ENCODE assay signal across 8 cellular contexts in the genomic region with DNA sequence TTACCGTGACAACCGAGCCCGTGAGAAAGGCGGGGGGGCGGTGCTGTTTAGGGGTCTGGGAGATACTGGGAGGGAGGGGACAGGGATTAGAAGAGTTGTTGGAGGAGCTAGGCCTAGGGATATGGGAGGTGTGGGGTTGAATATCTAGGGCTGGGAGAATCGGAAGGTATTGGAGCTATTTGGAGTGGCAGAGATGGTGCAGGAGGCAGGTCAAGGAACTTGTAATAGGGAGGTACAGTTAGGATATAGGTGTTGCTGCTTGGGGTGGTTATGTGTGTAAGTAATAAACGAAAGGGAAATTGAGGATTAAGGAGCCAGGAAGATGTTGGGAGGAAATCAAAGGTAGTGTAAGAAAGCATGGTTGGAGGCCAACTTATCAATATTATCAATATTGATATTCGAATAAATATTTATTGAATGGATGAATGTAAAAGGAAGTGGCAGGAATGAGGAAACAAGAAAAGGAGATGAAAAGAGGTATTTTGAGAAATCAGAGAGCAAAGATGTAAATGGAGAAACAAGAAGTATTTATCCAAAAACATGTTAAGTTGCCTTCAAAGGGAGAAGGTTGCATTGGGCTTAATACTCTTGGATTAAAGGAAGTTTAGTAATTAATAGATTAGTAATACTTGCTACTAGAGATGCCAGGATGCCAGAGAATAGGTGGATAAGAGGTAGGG. TPM values are rescaled to one million over a fixed set of nuclear protein-coding genes. Genes with fewer than 3 reads are reported as not detected.
A peak's percentile ranks its signal among the peaks of the same experiment; 100 is the strongest.
DNase-seq lines count a peak whose midpoint lies in the region; ATAC-seq, FAIRE-seq and TF ChIP-seq lines count a peak whose summit lies in the region.

No MANE protein-coding gene starts in this region.

- H4K91ac ChIP-seq in H9 (ENCODE audit: insufficient read length, low read depth, low read length) = no peak overlapping the region

- no peak overlapping the region for H3K23ac ChIP-seq in H9 (ENCODE audit: insufficient read length, low read depth, low read length)

- peak overlapping the region; percentile 98 for H3K4me2 ChIP-seq in H9 (ENCODE audit: insufficient read depth, insufficient read length, low read length)

- no peak overlapping the region for H2BK5ac ChIP-seq in H9 (ENCODE audit: insufficient read length, low read length)

- peaks cover 20% of the 10 kb centered on the region for H3K23me2 ChIP-seq in H9 (ENCODE audit: insufficient read length, low read depth, low read length, poor library complexity, severe bottlenecking)

- no peaks in the 10 kb centered on the region for H3K9me3 ChIP-seq in H9 (ENCODE audit: control insufficient read depth, low read depth, low read length)
- H3K9me3 ChIP-seq in WERI-Rb-1 (ENCODE audit: severe bottlenecking) = no peaks in the 10 kb centered on the region
- H3K9me3 ChIP-seq in skeletal muscle tissue (ENCODE audit: control insufficient read depth in 3 of 3, low read length in 3 of 3) = no peaks in the 10 kb centered on the region

- no peak overlapping the region for H2BK120ac ChIP-seq in H9 (ENCODE audit: low read depth, low read length, poor library complexity, severe bottlenecking)

- no peaks in the 10 kb centered on the region for H4K20me1 ChIP-seq in H9 (ENCODE audit: control insufficient read depth, insufficient read depth, insufficient read length)

- peak overlapping the region; percentile 48 for H3K9ac ChIP-seq in H9 (ENCODE audit: extremely low read depth, insufficient read length, low read length)
- peak overlapping the region; percentile 72 to 94 (median 80) for H3K9ac ChIP-seq in skeletal muscle tissue (ENCODE audit: low read depth in 1 of 3, low read length in 3 of 3)

- peak overlapping the region; percentile 63 to 98 (median 86); a peak in 5 of 7 replicates for H3K27ac Mint-ChIP-seq in H9

- H3K36me3 ChIP-seq in WERI-Rb-1 (peaks cover 30% of the 10 kb centered on the region), skeletal muscle tissue (ENCODE audit: control insufficient read depth in 3 of 3, insufficient read depth in 3 of 3, low read length in 3 of 3) (peaks cover 9 to 20% (median 17%) of the 10 kb centered on the region in 3 donors)

- FAIRE-seq in H54 (lab: Jason Lieb, UNC) = no peak

- TF ChIP-seq CTCF in H9 (conservative IDR thresholded peaks at IDR 0.05) = no peak
- TF ChIP-seq CTCF in WERI-Rb-1 (IDR thresholded peaks at IDR 0.05; ENCODE audit: low read depth, low read length) = no peak

- H3K27ac ChIP-seq in H9 (ENCODE audit: insufficient read length, low read depth, low read length) = no peak overlapping the region
- peak overlapping the region; percentile 79 for H3K27ac ChIP-seq in WERI-Rb-1
- peak overlapping the region; percentile 72 for H3K27ac ChIP-seq in skeletal muscle tissue (ENCODE audit: low read depth, low read length)

- H3K27me3 ChIP-seq in H9 (ENCODE audit: insufficient read depth, low read length) (peaks cover 19% of the 10 kb centered on the region), WERI-Rb-1 (ENCODE audit: insufficient read depth, low read depth, severe bottlenecking) (no peaks in the 10 kb centered on the region), skeletal muscle tissue (ENCODE audit: control insufficient read depth in 3 of 3, insufficient read depth in 3 of 3, low read length in 3 of 3) (peaks cover 19 to 22% (median 21%) of the 10 kb centered on the region in 3 donors)

- H2AK5ac ChIP-seq in H9 (ENCODE audit: insufficient read length, low read length) = no peak overlapping the region

- H2BK15ac ChIP-seq in H9 (ENCODE audit: low read depth, low read length) = no peak overlapping the region

- H3K4me1 ChIP-seq in H9 (ENCODE audit: insufficient read depth, low read length) (no peaks in the 10 kb centered on the region), skeletal muscle tissue (ENCODE audit: control insufficient read depth in 3 of 3, insufficient read depth in 3 of 3, low read length in 3 of 3) (peaks cover 15 to 17% (median 15%) of the 10 kb centered on the region in 3 donors)

- H3K4me1 Mint-ChIP-seq in H9 = peaks cover 28% of the 10 kb centered on the region in 2 experiments

- H3K4ac ChIP-seq in H9 (ENCODE audit: low read depth, low read length) = no peak overlapping the region

- H3K79me1 ChIP-seq in H9 (ENCODE audit: insufficient read depth, low read depth, low read length, poor library complexity, severe bottlenecking) = no peaks in the 10 kb centered on the region

- DNase-seq in H9 (peak; percentile 92), WERI-Rb-1 (peak; percentile 97), left cardiac atrium (peak; percentile 86), DMS53 treated with DMSO at 0.1 percent for 48 hours (lab: John Stamatoyannopoulos, UW; ENCODE audit: unreplicated experiment) (no peak), OCI-M1 (lab: John Stamatoyannopoulos, UW) (no peak), H54 (ENCODE audit: insufficient read length, low spot score) (no peak), GF-D8 (lab: John Stamatoyannopoulos, UW) (no peak)

- TF ChIP-seq POLR2A in H54 (IDR thresholded peaks at IDR 0.05; ENCODE audit: low read depth, low read length) = no peak

- H3K36me3 Mint-ChIP-seq in H9 (ENCODE audit: insufficient read depth in 1 of 3, low read depth in 3 of 3) = peaks cover 9 to 27% (median 19%) of the 10 kb centered on the region in 3 experiments

- no peak overlapping the region for H3T11ph ChIP-seq in H9 (ENCODE audit: low read length)

- no peak for ATAC-seq in left cardiac atrium

- no peaks in the 10 kb centered on the region for H3K79me2 ChIP-seq in H9 (ENCODE audit: insufficient read depth, low read length)

- H2BK12ac ChIP-seq in H9 (ENCODE audit: insufficient read length, low read depth, low read length) = no peak overlapping the region

- H4K8ac ChIP-seq in H9 (replicated peaks; ENCODE audit: insufficient read length, low read depth, low read length) = no peak overlapping the region

- no peak overlapping the region for H2AFZ ChIP-seq in H9 (ENCODE audit: low read length)

- no peak overlapping the region for H3K14ac ChIP-seq in H9 (ENCODE audit: insufficient read depth, low read length)

- 100% methylated on average over 2 of the region's 8 CpGs for WGBS in H9 (ENCODE audit: extremely low coverage, insufficient read length, low lambda C conversion rate)

- H4K5ac ChIP-seq in H9 (ENCODE audit: insufficient read length, low read depth, low read length) = no peak overlapping the region

- peak overlapping the region; percentile 91 to 92 for H3K4me3 Mint-ChIP-seq in H9

- no peak overlapping the region for H3K56ac ChIP-seq in H9 (ENCODE audit: insufficient read length, low read depth, low read length)

- H3K4me3 ChIP-seq in WERI-Rb-1 (ENCODE audit: low read depth, low read length) (peak overlapping the region; percentile 90), skeletal muscle tissue (ENCODE audit: low read length in 3 of 3) (peak overlapping the region; percentile 84 to 97 (median 84))

- intact Hi-C loops in left cardiac atrium (cut with DNase I) = no loop called here

- H3K18ac ChIP-seq in H9 (ENCODE audit: insufficient read length, low read depth, low read length) = no peak overlapping the region

- no peak overlapping the region for H2BK20ac ChIP-seq in H9 (ENCODE audit: low read depth, low read length, poor library complexity, severe bottlenecking)

- peaks cover 36% of the 10 kb centered on the region for H3K27me3 Mint-ChIP-seq in H9 (ENCODE audit: low read depth)

- H3K9me3 Mint-ChIP-seq in H9 = peaks cover 0 to 3% of the 10 kb centered on the region in 2 experiments; a peak in 3 of 5 replicates

RNA-seq across cellular contexts. Expression of a gene that starts 0.6 kb away (rescaled TPM):
- total RNA-seq in H9 (2021) (22.7 and 23.8 TPM in 2 replicates), left cardiac atrium (10 to 100 TPM; 43.7 to 48.1 TPM), skeletal muscle tissue (6.8 TPM)

RNA-seq across cellular contexts. Expression of a gene that starts 6.5 kb away (rescaled TPM):
- total RNA-seq in H9 (2021) (31.9 and 33.1 TPM in 2 replicates), left cardiac atrium (10 to 100 TPM; 14.7 to 16.6 TPM), skeletal muscle tissue (31.8 TPM)

RNA-seq across cellular contexts. Expression of a gene that starts 8.0 kb away (rescaled TPM):
- total RNA-seq in H9 (2021) (0.26 and 0.39 TPM in 2 replicates), left cardiac atrium (not detected), skeletal muscle tissue (not detected)

RNA-seq across cellular contexts. Expression of a gene that starts 45.3 kb away (rescaled TPM):
- total RNA-seq in H9 (2021) = not detected in 2 replicates
- not detected for total RNA-seq in left cardiac atrium
- total RNA-seq in skeletal muscle tissue = not detected

Comparison
In these comparisons a context has a peak if more than half of its experiments do, and no peak if none do; other contexts are left out.
1. DNase-seq: peak in H9 (single experiment), WERI-Rb-1 (single experiment) and left cardiac atrium (single experiment); none in DMS53 treated with DMSO at 0.1 percent for 48 hours (single experiment), OCI-M1 (single experiment), H54 (single experiment) and GF-D8 (single experiment).